Comparison of ENCODE assay signal across 28 cellular contexts in genomic region chr3:189118896-189119295, GRCh38. TPM values are rescaled to one million over a fixed set of nuclear protein-coding genes. Genes with fewer than 3 reads are reported as not detected.
"Had no signal": no experiment of that assay in that cellular context is flagged by ENCODE, and none has a peak within 500 bp of the region (broad histone marks: within the 10 kb centered on the region; RNA-seq: fewer than 3 reads in every experiment).

No MANE protein-coding gene starts in this region.

- H3K27ac ChIP-seq: brain microvascular endothelial cell, coronary artery, dorsolateral prefrontal cortex, foreskin keratinocyte, gastrocnemius medialis had no signal

- H3K4me1 Mint-ChIP-seq: activated CD4-positive, alpha-beta T cell treated with anti-CD3 and anti-CD28 coated beads for 36 hours; activated T-helper 17 cell treated with anti-CD3 and anti-CD28 coated beads, Interleukin-2, amount 50 U/mL, for 72 hours; endodermal cell had no signal

- H3K9me3 Mint-ChIP-seq: activated T-helper 17 cell treated with anti-CD3 and anti-CD28 coated beads, Interleukin-2, amount 50 U/mL, for 72 hours; central memory CD8-positive, alpha-beta T cell had no signal

- H3K27ac Mint-ChIP-seq: activated CD4-positive, alpha-beta T cell treated with anti-CD3 and anti-CD28 coated beads for 36 hours; activated CD8-positive, alpha-beta T cell treated with anti-CD3 and anti-CD28 coated beads for 36 hours; activated naive CD8-positive, alpha-beta T cell; activated T-helper 17 cell treated with anti-CD3 and anti-CD28 coated beads, Interleukin-2, amount 50 U/mL, for 72 hours; dendritic cell treated with granulocyte-macrophage colony-stimulating factor and Interleukin-4, amounts not matched to agents 40 ng/mL and 50 ng/mL, for 4 days; endodermal cell had no signal

- H3K27me3 ChIP-seq: brain microvascular endothelial cell, dorsolateral prefrontal cortex, foreskin keratinocyte, gastrocnemius medialis had no signal

- H3K9me3 ChIP-seq: gastrocnemius medialis had no signal

- H3K27me3 Mint-ChIP-seq: activated CD4-positive, alpha-beta T cell treated with anti-CD3 and anti-CD28 coated beads for 36 hours; activated CD8-positive, alpha-beta T cell treated with anti-CD3 and anti-CD28 coated beads for 36 hours; activated naive CD8-positive, alpha-beta T cell; central memory CD8-positive, alpha-beta T cell; dendritic cell treated with granulocyte-macrophage colony-stimulating factor and Interleukin-4, amounts not matched to agents 40 ng/mL and 50 ng/mL, for 4 days had no signal

- H3K4me3 ChIP-seq: coronary artery, dorsolateral prefrontal cortex, gastrocnemius medialis had no signal

- ATAC-seq: activated CD4-positive, alpha-beta T cell treated with anti-CD3 and anti-CD28 coated beads for 36 hours; activated CD8-positive, alpha-beta T cell treated with anti-CD3 and anti-CD28 coated beads for 36 hours; activated T-cell treated with anti-CD3 and anti-CD28 coated beads, Interleukin-2, amount 50 U/mL, for 4 hours; activated T-helper 17 cell treated with anti-CD3 and anti-CD28 coated beads, Interleukin-2, amount 50 U/mL, for 72 hours; esophagus mucosa; foreskin keratinocyte; gastrocnemius medialis had no signal

- DNase-seq: activated CD4-positive, alpha-beta T cell treated with anti-CD3 and anti-CD28 coated beads for 36 hours; activated CD4-positive, alpha-beta T cell treated with anti-CD3 and anti-CD28 coated beads, Interleukin-2, amount 50 U/mL, for 1 hour; activated CD4-positive, alpha-beta T cell treated with anti-CD3 and anti-CD28 coated beads, Interleukin-2, amount 50 U/mL, for 48 hours; activated CD4-positive, CD25-positive, alpha-beta regulatory T cell; activated CD4-positive, CD25-positive, alpha-beta regulatory T cell treated with anti-CD3 and anti-CD28 coated beads, Interleukin-2, amount 50 U/mL, for 72 hours; activated CD8-positive, alpha-beta memory T cell treated with anti-CD3 and anti-CD28 coated beads for 24 hours; activated CD8-positive, alpha-beta T cell treated with anti-CD3 and anti-CD28 coated beads for 36 hours; activated effector memory CD4-positive, alpha-beta T cell treated with Interleukin-2 at 50 U/mL for 16 hours; activated gamma-delta T cell treated with Interleukin-2 at 50 U/mL for 16 hours; activated naive CD4-positive, alpha-beta T cell treated with anti-CD3 and anti-CD28 coated beads, Interleukin-2, amount 50 U/mL, for 16 hours; activated naive CD4-positive, alpha-beta T cell treated with Interleukin-2 at 50 U/mL for 16 hours; activated T-cell treated with anti-CD3 and anti-CD28 coated beads, Interleukin-2, amount 50 U/mL, for 4 hours; amniotic stem cell; anterior cingulate cortex; brain microvascular endothelial cell; dorsolateral prefrontal cortex; effector memory CD4-positive, alpha-beta T cell; endodermal cell; foreskin keratinocyte; gastrocnemius medialis; T-helper 2 cell had no signal

- H3K4me3 Mint-ChIP-seq: activated CD4-positive, alpha-beta T cell treated with anti-CD3 and anti-CD28 coated beads for 36 hours; activated CD8-positive, alpha-beta T cell treated with anti-CD3 and anti-CD28 coated beads for 36 hours; activated naive CD8-positive, alpha-beta T cell; activated T-cell treated with anti-CD3 and anti-CD28 coated beads, Interleukin-2, amount 50 U/mL, for 4 hours; activated T-helper 17 cell treated with anti-CD3 and anti-CD28 coated beads, Interleukin-2, amount 50 U/mL, for 72 hours; central memory CD8-positive, alpha-beta T cell; dendritic cell treated with granulocyte-macrophage colony-stimulating factor and Interleukin-4, amounts not matched to agents 40 ng/mL and 50 ng/mL, for 4 days; endodermal cell had no signal

- H3K36me3 ChIP-seq: brain microvascular endothelial cell, gastrocnemius medialis had no signal

RNA-seq across cellular contexts. Expression of gene TPRG1, which starts 52.9 kb away (rescaled TPM):
- total RNA-seq: epithelial cell of proximal tubule had no signal
